13 cellular contexts compared by ENCODE assay signal in genomic region chr18:58213931-58214431, GRCh38.
DNase-seq lines count a peak whose midpoint lies in the region; ATAC-seq and TF ChIP-seq lines count a peak whose summit lies in the region.
"Had no signal": no experiment of that assay in that cellular context is flagged by ENCODE, and none has a peak within 500 bp of the region (broad histone marks: within the 10 kb centered on the region; RNA-seq: fewer than 3 reads in every experiment).

No MANE protein-coding gene starts in this region.

- H3K27me3 ChIP-seq in GM23248 (replicated peaks; ENCODE audit: insufficient read depth) (no peaks in the 10 kb centered on the region), fibroblast of lung (ENCODE audit: control insufficient read depth, insufficient read depth, low read length) (no peaks in the 10 kb centered on the region), skeletal muscle satellite cell (ENCODE audit: control insufficient read depth, insufficient read depth, low read length) (no peaks in the 10 kb centered on the region)

- POLR2A ChIA-PET in RWPE1 (lab: Yijun Ruan, JAX; ENCODE audit: low non-redundant PET) = interaction anchor here (0.5 kb wide), 1 partner anchor 537 kb away, joined by 5 read pairs; no protein-coding TSS in a partner anchor

- intact Hi-C loops in Right ventricle myocardium superior (cut with DNase I) = no loop called here

- H3K4me1 ChIP-seq in GM23248 (ENCODE audit: insufficient read depth) (peaks cover 64% of the 10 kb centered on the region), fibroblast of lung (ENCODE audit: control insufficient read depth, extremely low read depth, insufficient read depth, low read length) (peaks cover 22% of the 10 kb centered on the region), skeletal muscle satellite cell (ENCODE audit: control insufficient read depth, insufficient read depth, low read length) (peaks cover 56% of the 10 kb centered on the region)

- peak; percentile 64 for DNase-seq in GM23248
- DNase-seq in SW 1271 (lab: John Stamatoyannopoulos, UW) = peak; percentile 29 to 43
- peak in 1 of 2 donors; percentile 80 for DNase-seq in fibroblast of lung (ENCODE audit: low read depth in 2 of 2)
- no peak for DNase-seq in Right ventricle myocardium superior
- DNase-seq in NCI-H2107 (lab: John Stamatoyannopoulos, UW) = no peak
- no peak for DNase-seq in NCI-H187 treated with DMSO at 0.1 percent for 48 hours (lab: John Stamatoyannopoulos, UW)
- DNase-seq in RWPE1 (ENCODE audit: low spot score) = no peak
- DNase-seq: activated naive CD4-positive, alpha-beta T cell treated with Interleukin-2 at 50 U/mL for 16 hours; NCI-H2029; occipital lobe had no signal

- H3K9ac ChIP-seq in GM23248 = peak overlapping the region; percentile 55
- H3K9ac ChIP-seq in fibroblast of lung (ENCODE audit: insufficient read depth, low read length) = no peak overlapping the region
- peak overlapping the region; percentile 75 for H3K9ac ChIP-seq in skeletal muscle satellite cell (ENCODE audit: low read depth, low read length)

- H3K36me3 ChIP-seq in GM23248 (ENCODE audit: low read depth) (no peaks in the 10 kb centered on the region), fibroblast of lung (ENCODE audit: control insufficient read depth, insufficient read depth, low read length) (no peaks in the 10 kb centered on the region), skeletal muscle satellite cell (ENCODE audit: insufficient read depth, low read length) (no peaks in the 10 kb centered on the region)

- 45 to 53% methylated on average over 3 of the region's 3 CpGs for WGBS in GM23248 (ENCODE audit: low coverage in 1 of 2, low lambda C conversion rate in 2 of 2, missing lambda C conversion rate in 2 of 2), 2 experiments

- in situ Hi-C loops in GM23248 (cut with MboI) = no loop called here

- no peaks in the 10 kb centered on the region for H3K9me3 ChIP-seq in GM23248 (ENCODE audit: low read depth)
- H3K9me3 ChIP-seq in fibroblast of lung (ENCODE audit: control insufficient read depth, insufficient read depth, low read depth, low read length) = no peaks in the 10 kb centered on the region
- no peaks in the 10 kb centered on the region for H3K9me3 ChIP-seq in skeletal muscle satellite cell (replicated peaks; ENCODE audit: low read length)

- H3K79me2 ChIP-seq in GM23248 (ENCODE audit: insufficient read depth) (no peaks in the 10 kb centered on the region), fibroblast of lung (ENCODE audit: control insufficient read depth, insufficient read depth, low read length) (no peaks in the 10 kb centered on the region)

- no peaks in the 10 kb centered on the region for H4K20me1 ChIP-seq in GM23248 (ENCODE audit: insufficient read depth)
- no peaks in the 10 kb centered on the region for H4K20me1 ChIP-seq in fibroblast of lung (ENCODE audit: control insufficient read depth, extremely low read depth, insufficient read depth, low read length)

- H3K27ac ChIP-seq in GM23248 = peak overlapping the region; percentile 88
- H3K27ac ChIP-seq in fibroblast of lung (ENCODE audit: insufficient read depth, low read length) = peak overlapping the region; percentile 84
- no peak overlapping the region for H3K27ac ChIP-seq in RWPE1

- no peaks in the 10 kb centered on the region for H3K9me2 ChIP-seq in GM23248 (ENCODE audit: insufficient read depth)

- H3K4me2 ChIP-seq in GM23248 (ENCODE audit: unreplicated experiment) (peak overlapping the region; percentile 47), fibroblast of lung (ENCODE audit: extremely low read depth, insufficient read depth, low read length) (peak overlapping the region; percentile 46), skeletal muscle satellite cell (ENCODE audit: low read length) (peak overlapping the region; percentile 56)

- peak overlapping the region; percentile 30; the same call in 1 of the 2 replicates for H2AFZ ChIP-seq in GM23248
- H2AFZ ChIP-seq in fibroblast of lung (ENCODE audit: low read length) = peak overlapping the region; percentile 10

- 0 out of 2 replicates have a peak overlapping the region, but pooled peaks have one; percentile 17 for H3K4me3 ChIP-seq in GM23248
- H3K4me3 ChIP-seq in fibroblast of lung (replicated peaks in 1 of 4; ENCODE audit: control extremely low read depth in 1 of 4, insufficient read depth in 1 of 4, low read depth in 3 of 4, low read length in 4 of 4) = no peak overlapping the region
- H3K4me3 ChIP-seq in skeletal muscle satellite cell (ENCODE audit: low read length) = peak overlapping the region; percentile 50
- H3K4me3 ChIP-seq: K562 had no signal

- CTCF ChIA-PET in RWPE1 (lab: Yijun Ruan, JAX) = no interaction called here

- TF ChIP-seq CTCF in fibroblast of lung (conservative IDR thresholded peaks at IDR 0.05 in 1 of 2, IDR thresholded peaks at IDR 0.05 in 1 of 2; ENCODE audit: low read depth in 1 of 2, low read length in 2 of 2) (no peak), RWPE1 (conservative IDR thresholded peaks at IDR 0.05; ENCODE audit: low read depth) (no peak)

- peaks cover 36% of the 10 kb centered on the region for H3F3A ChIP-seq in GM23248 (ENCODE audit: insufficient read depth)

- ATAC-seq in Right ventricle myocardium superior (ENCODE audit: poor library complexity) = no peak
- ATAC-seq: K562, left lobe of liver had no signal

Comparison
In these comparisons a context has a peak if more than half of its experiments do, and no peak if none do; other contexts are left out.
1. DNase-seq: peak in GM23248 (single experiment) and SW 1271 (2 of 2); none in Right ventricle myocardium superior (single experiment), NCI-H2107 (single experiment), NCI-H187 treated with DMSO at 0.1 percent for 48 hours (single experiment) and RWPE1 (single experiment).
2. H3K4me3 ChIP-seq: peak in GM23248 (single experiment) and skeletal muscle satellite cell (single experiment); none in fibroblast of lung (0 of 4).
3. Peak in every context shown above with its lines, with median percentiles within 50 percentile points of each other: H3K4me2 ChIP-seq.